Comparison of ENCODE assay signal across 17 cellular contexts in the genomic region with DNA sequence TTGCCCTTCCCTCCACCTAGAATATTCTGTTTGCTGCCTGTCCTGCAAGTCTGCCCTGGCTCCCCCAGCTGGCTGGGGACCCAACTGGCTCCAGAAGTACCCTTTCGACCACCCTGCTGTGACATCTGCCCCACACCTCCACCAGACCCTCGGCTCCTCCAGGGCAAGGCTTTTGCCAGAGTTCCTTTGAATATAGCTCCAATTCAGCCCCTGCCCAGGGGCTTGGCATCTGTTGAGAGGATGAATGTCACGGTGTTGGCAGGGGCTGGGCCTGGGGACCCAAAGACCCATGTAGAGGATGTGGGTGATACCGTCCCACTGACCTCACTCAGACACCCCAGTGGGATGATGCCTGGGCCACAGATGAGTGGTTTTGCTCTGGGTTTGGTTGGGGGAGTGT. TPM values are rescaled to one million over a fixed set of nuclear protein-coding genes. Genes with fewer than 3 reads are reported as not detected.
DNase-seq lines count a peak whose midpoint lies in the region; ATAC-seq and TF ChIP-seq lines count a peak whose summit lies in the region.
"Had no signal": no experiment of that assay in that cellular context is flagged by ENCODE, and none has a peak within 500 bp of the region (broad histone marks: within the 10 kb centered on the region; RNA-seq: fewer than 3 reads in every experiment).

No MANE protein-coding gene starts in this region.

- H3K36me3 ChIP-seq in transverse colon, result no peaks in the 10 kb centered on the region
- H3K36me3 ChIP-seq: breast epithelium had no signal

- peak overlapping the region; percentile 77 for H3K4me3 Mint-ChIP-seq in activated naive CD4-positive, alpha-beta T cell treated with anti-CD3 and anti-CD28 coated beads for 36 hours
- peak overlapping the region; percentile 82 for H3K4me3 Mint-ChIP-seq in activated CD8-positive, alpha-beta T cell treated with anti-CD3 and anti-CD28 coated beads for 36 hours
- no peak overlapping the region for H3K4me3 Mint-ChIP-seq in stimulated activated naive B cell treated with anti-CD40 and anti-IgM and Interleukin-4, amounts not matched to agents 10 μg/mL and 1 μg/mL and 100 μg/mL, for 72 hours

- in situ Hi-C loops in transverse colon (cut with MboI; ENCODE audit: low pct_ligation_motif_present in 1 of 4, low pct_unique_long_range_greater_than_20kb in 1 of 4, low sequenced_read_pairs in 3 of 4), result no loop called here

- H3K9me3 Mint-ChIP-seq in activated naive CD4-positive, alpha-beta T cell treated with anti-CD3 and anti-CD28 coated beads for 36 hours, result peaks cover 3% of the 10 kb centered on the region
- H3K9me3 Mint-ChIP-seq in activated CD8-positive, alpha-beta T cell treated with anti-CD3 and anti-CD28 coated beads for 36 hours, result peaks cover 2% of the 10 kb centered on the region
- no peaks in the 10 kb centered on the region for H3K9me3 Mint-ChIP-seq in stimulated activated naive B cell treated with anti-CD40 and anti-IgM and Interleukin-4, amounts not matched to agents 10 μg/mL and 1 μg/mL and 100 μg/mL, for 72 hours

- H3K27me3 ChIP-seq in transverse colon, result peaks cover 75% of the 10 kb centered on the region

- POLR2A ChIA-PET in activated CD8-positive, alpha-beta T cell treated with anti-CD3 and anti-CD28 coated beads for 36 hours (lab: Charles Lee), result interaction anchor here (1.0 to 8.5 kb wide), 7 partner anchors 7 to 34 kb away, joined by 3 to 75 read pairs (median 33); partner anchors contain the start of gene PGGHG
- POLR2A ChIA-PET in RWPE1 (lab: Yijun Ruan, JAX; ENCODE audit: low non-redundant PET), result no interaction called here

- no peak for ATAC-seq in activated CD8-positive, alpha-beta T cell treated with anti-CD3 and anti-CD28 coated beads for 36 hours
- no peak for ATAC-seq in left lobe of liver
- ATAC-seq in stimulated activated naive B cell treated with anti-CD40 and anti-IgM and Interleukin-4, amounts not matched to agents 10 μg/mL and 1 μg/mL and 100 μg/mL, for 72 hours (replicated peaks), result no peak

- DNase-seq in activated naive CD4-positive, alpha-beta T cell treated with anti-CD3 and anti-CD28 coated beads for 36 hours, result peak; percentile 4
- DNase-seq in activated naive CD4-positive, alpha-beta T cell (lab: John Stamatoyannopoulos, UW), result no peak
- DNase-seq in activated CD8-positive, alpha-beta T cell treated with anti-CD3 and anti-CD28 coated beads for 36 hours, result peak; percentile 25
- DNase-seq in left lobe of liver (ENCODE audit: low spot score) (peak; percentile 37), KG1 (lab: John Stamatoyannopoulos, UW) (no peak), transverse colon (no peak), RWPE1 (ENCODE audit: low spot score) (no peak)
- no peak for DNase-seq in stimulated activated naive B cell treated with anti-CD40 and anti-IgM and Interleukin-4, amounts not matched to agents 10 μg/mL and 1 μg/mL and 100 μg/mL, for 72 hours
- DNase-seq: effector CD4-positive, alpha-beta T cell; NCI-H1048; NCI-H2171 treated with DMSO at 0.1 percent for 48 hours; SIG-M5 had no signal

- TF ChIP-seq CTCF in activated CD8-positive, alpha-beta T cell treated with anti-CD3 and anti-CD28 coated beads for 36 hours (IDR thresholded peaks at IDR 0.05), result no peak
- TF ChIP-seq CTCF in transverse colon (IDR thresholded peaks at IDR 0.05) (no peak), RWPE1 (conservative IDR thresholded peaks at IDR 0.05; ENCODE audit: low read depth) (no peak)

- H3K27ac ChIP-seq in transverse colon, result no peak overlapping the region
- H3K27ac ChIP-seq in RWPE1, result no peak overlapping the region
- H3K27ac ChIP-seq: breast epithelium had no signal

- peaks cover 19% of the 10 kb centered on the region for H3K27me3 Mint-ChIP-seq in activated naive CD4-positive, alpha-beta T cell treated with anti-CD3 and anti-CD28 coated beads for 36 hours (ENCODE audit: low read depth)
- peaks cover 10% of the 10 kb centered on the region for H3K27me3 Mint-ChIP-seq in activated CD8-positive, alpha-beta T cell treated with anti-CD3 and anti-CD28 coated beads for 36 hours
- peaks cover 39 to 70% of the 10 kb centered on the region in 2 donors for H3K27me3 Mint-ChIP-seq in stimulated activated naive B cell treated with anti-CD40 and anti-IgM and Interleukin-4, amounts not matched to agents 10 μg/mL and 1 μg/mL and 100 μg/mL, for 72 hours

- H3K4me1 ChIP-seq in transverse colon, result peaks cover 0 to 34% (median 27%) of the 10 kb centered on the region in 4 donors
- H3K4me1 ChIP-seq: breast epithelium had no signal

- TF ChIP-seq POLR2A in transverse colon (IDR thresholded peaks at IDR 0.05), result no peak

- no peak for TF ChIP-seq EP300 in transverse colon (IDR thresholded peaks at IDR 0.05; ENCODE audit: low read depth)

- peak overlapping the region in 1 of 4 donors; percentile 38 for H3K4me3 ChIP-seq in transverse colon
- H3K4me3 ChIP-seq: lung had no signal

- CTCF ChIA-PET in activated naive CD4-positive, alpha-beta T cell treated with anti-CD3 and anti-CD28 coated beads for 36 hours (lab: Charles Lee), result interaction anchor here (1.6 to 2.8 kb wide), 3 partner anchors 14 to 32 kb away, joined by 6 to 14 read pairs (median 7); no protein-coding TSS in a partner anchor
- CTCF ChIA-PET in activated CD8-positive, alpha-beta T cell treated with anti-CD3 and anti-CD28 coated beads for 36 hours (lab: Charles Lee), result interaction anchor here (1.3 to 7.4 kb wide), 5 partner anchors 14 to 166 kb away, joined by 3 to 71 read pairs (median 27); partner anchors contain the start of gene IFITM2
- CTCF ChIA-PET in RWPE1 (lab: Yijun Ruan, JAX), result interaction anchor here (0.6 to 1.2 kb wide), 2 partner anchors 19 to 58 kb away, joined by 3 to 4 read pairs; no protein-coding TSS in a partner anchor

- peaks cover 8% of the 10 kb centered on the region for H3K36me3 Mint-ChIP-seq in activated naive CD4-positive, alpha-beta T cell treated with anti-CD3 and anti-CD28 coated beads for 36 hours (ENCODE audit: low read depth)
- peaks cover 33% of the 10 kb centered on the region for H3K36me3 Mint-ChIP-seq in activated CD8-positive, alpha-beta T cell treated with anti-CD3 and anti-CD28 coated beads for 36 hours (ENCODE audit: low read depth)
- H3K36me3 Mint-ChIP-seq in stimulated activated naive B cell treated with anti-CD40 and anti-IgM and Interleukin-4, amounts not matched to agents 10 μg/mL and 1 μg/mL and 100 μg/mL, for 72 hours, result peaks cover 0 to 5% of the 10 kb centered on the region in 2 donors

- intact Hi-C loops in activated naive CD4-positive, alpha-beta T cell treated with anti-CD3 and anti-CD28 coated beads for 36 hours (cut with micrococcal nuclease), result no loop called here
- intact Hi-C loops in activated CD8-positive, alpha-beta T cell treated with anti-CD3 and anti-CD28 coated beads for 36 hours (cut with micrococcal nuclease), result no loop called here
- intact Hi-C loops in transverse colon (cut with DNase I; ENCODE audit: low total_unique reads), result no loop called here

- H3K9me3 ChIP-seq in transverse colon, result no peaks in the 10 kb centered on the region
- H3K9me3 ChIP-seq: breast epithelium had no signal

- H3K27ac Mint-ChIP-seq in activated naive CD4-positive, alpha-beta T cell treated with anti-CD3 and anti-CD28 coated beads for 36 hours, result peak overlapping the region; percentile 81
- peak overlapping the region; percentile 86 for H3K27ac Mint-ChIP-seq in activated CD8-positive, alpha-beta T cell treated with anti-CD3 and anti-CD28 coated beads for 36 hours
- H3K27ac Mint-ChIP-seq in stimulated activated naive B cell treated with anti-CD40 and anti-IgM and Interleukin-4, amounts not matched to agents 10 μg/mL and 1 μg/mL and 100 μg/mL, for 72 hours, result peak overlapping the region; percentile 65

- 79% methylated on average over 4 of the region's 4 CpGs; no CpG with 5 or more reads in 1 of the 2 donors for WGBS in transverse colon (ENCODE audit: low coverage in 1 of 2), 2 donors

- H3K4me1 Mint-ChIP-seq in activated naive CD4-positive, alpha-beta T cell treated with anti-CD3 and anti-CD28 coated beads for 36 hours (ENCODE audit: low read depth), result peaks cover 61% of the 10 kb centered on the region
- peaks cover 66% of the 10 kb centered on the region for H3K4me1 Mint-ChIP-seq in activated CD8-positive, alpha-beta T cell treated with anti-CD3 and anti-CD28 coated beads for 36 hours (ENCODE audit: low read depth)
- H3K4me1 Mint-ChIP-seq in stimulated activated naive B cell treated with anti-CD40 and anti-IgM and Interleukin-4, amounts not matched to agents 10 μg/mL and 1 μg/mL and 100 μg/mL, for 72 hours, result peaks cover 26 to 44% of the 10 kb centered on the region in 2 donors

RNA-seq across cellular contexts. Expression of gene NLRP6, which starts 4.0 kb away (rescaled TPM):
- total RNA-seq in activated naive CD4-positive, alpha-beta T cell treated with anti-CD3 and anti-CD28 coated beads for 36 hours, result 1 to 10 TPM; 1.2 to 1.5 TPM
- 1 to 10 TPM; 3.3 to 3.4 TPM for total RNA-seq in activated CD8-positive, alpha-beta T cell treated with anti-CD3 and anti-CD28 coated beads for 36 hours
- 1.9 TPM for total RNA-seq in left lobe of liver
- 1 to 10 TPM in 2 of 4 donors, not detected in 2; 1.8 to 2.1 TPM for total RNA-seq in transverse colon
- total RNA-seq: H4, osteocyte had no signal

RNA-seq across cellular contexts. Expression of gene PGGHG, which starts 6.8 kb away (rescaled TPM):
- 100 to 1,000 TPM in 1 of 2 experiments, 10 to 100 TPM in 1; 99.6 to 101 TPM for total RNA-seq in activated naive CD4-positive, alpha-beta T cell treated with anti-CD3 and anti-CD28 coated beads for 36 hours
- 100 to 1,000 TPM; 298 to 308 TPM for total RNA-seq in activated CD8-positive, alpha-beta T cell treated with anti-CD3 and anti-CD28 coated beads for 36 hours
- total RNA-seq in left lobe of liver (37.0 TPM), transverse colon (100 to 1,000 TPM in 1 of 4 donors, 10 to 100 TPM in 3; 15.4 to 117 (median 30.8) TPM)

RNA-seq across cellular contexts. Expression of gene IFITM5, which starts 17.2 kb away (rescaled TPM):
- total RNA-seq in activated naive CD4-positive, alpha-beta T cell treated with anti-CD3 and anti-CD28 coated beads for 36 hours, result not detected
- total RNA-seq in activated CD8-positive, alpha-beta T cell treated with anti-CD3 and anti-CD28 coated beads for 36 hours, result not detected
- total RNA-seq in left lobe of liver, result not detected
- not detected for total RNA-seq in transverse colon
- total RNA-seq: breast epithelium, H4, lung, osteocyte, subcutaneous adipose tissue had no signal

RNA-seq across cellular contexts. Expression of gene IFITM2, which starts 25.4 kb away (rescaled TPM):
- total RNA-seq in activated naive CD4-positive, alpha-beta T cell treated with anti-CD3 and anti-CD28 coated beads for 36 hours, result 100 to 1,000 TPM; 760 to 802 TPM
- total RNA-seq in activated CD8-positive, alpha-beta T cell treated with anti-CD3 and anti-CD28 coated beads for 36 hours, result 100 to 1,000 TPM; 540 to 549 TPM
- total RNA-seq in left lobe of liver, result 354 TPM
- 10 to 100 TPM; 19.1 to 78.6 (median 49.8) TPM for total RNA-seq in transverse colon

RNA-seq across cellular contexts. Expression of gene IFITM1, which starts 31.7 kb away (rescaled TPM):
- total RNA-seq in activated naive CD4-positive, alpha-beta T cell treated with anti-CD3 and anti-CD28 coated beads for 36 hours, result 100 to 1,000 TPM; 359 to 378 TPM
- 100 to 1,000 TPM; 296 to 304 TPM for total RNA-seq in activated CD8-positive, alpha-beta T cell treated with anti-CD3 and anti-CD28 coated beads for 36 hours
- total RNA-seq in left lobe of liver, result 29.2 TPM
- total RNA-seq in transverse colon, result 100 to 1,000 TPM in 1 of 4 donors, 10 to 100 TPM in 3; 19.9 to 109 (median 60.5) TPM

Comparison
In these comparisons a context has a peak if more than half of its experiments do, and no peak if none do; other contexts are left out.
1. DNase-seq: peak in activated naive CD4-positive, alpha-beta T cell treated with anti-CD3 and anti-CD28 coated beads for 36 hours (single experiment), activated CD8-positive, alpha-beta T cell treated with anti-CD3 and anti-CD28 coated beads for 36 hours (single experiment) and left lobe of liver (single experiment); none in activated naive CD4-positive, alpha-beta T cell (0 of 4), stimulated activated naive B cell treated with anti-CD40 and anti-IgM and Interleukin-4, amounts not matched to agents 10 μg/mL and 1 μg/mL and 100 μg/mL, for 72 hours (single experiment), KG1 (single experiment), transverse colon (single experiment) and RWPE1 (single experiment).
2. H3K4me3 Mint-ChIP-seq: peak in activated naive CD4-positive, alpha-beta T cell treated with anti-CD3 and anti-CD28 coated beads for 36 hours (single experiment) and activated CD8-positive, alpha-beta T cell treated with anti-CD3 and anti-CD28 coated beads for 36 hours (single experiment); none in stimulated activated naive B cell treated with anti-CD40 and anti-IgM and Interleukin-4, amounts not matched to agents 10 μg/mL and 1 μg/mL and 100 μg/mL, for 72 hours (0 of 2).
3. Peak in every context shown above with its lines, with median percentiles within 50 percentile points of each other: H3K27ac Mint-ChIP-seq.